ENCODE assay signal across 1 cellular context in genomic region chr13:97239306-97239705, GRCh38.
A peak's percentile ranks its signal among the peaks of the same experiment; 100 is the strongest.
TF ChIP-seq lines count a peak whose summit lies in the region.

No MANE protein-coding gene starts in this region.

TF ChIP-seq in HepG2, 621 proteins besides CTCF, POLR2A, EP300 and RAD21:
- TF ChIP-seq AGO2 (optimal IDR thresholded peaks at IDR 0.05; ENCODE audit: low read depth, low read length) (no peak), MED8 (CRISPR knock-in tag; IDR thresholded peaks at IDR 0.05; ENCODE audit: insufficient replicate concordance) (no peak), ZBTB39 (CRISPR knock-in tag; IDR thresholded peaks at IDR 0.05) (no peak), PAX8 (CRISPR knock-in tag; IDR thresholded peaks at IDR 0.05; ENCODE audit: borderline replicate concordance) (no peak), SNAPC2 (CRISPR knock-in tag; IDR thresholded peaks at IDR 0.05) (no peak), GATAD2A (CRISPR knock-in tag; IDR thresholded peaks at IDR 0.05) (0 out of 2 replicates have a peak, but pooled peaks have one; percentile 10), ZNF543 (CRISPR knock-in tag; IDR thresholded peaks at IDR 0.05) (no peak), ZNF3 (CRISPR knock-in tag; IDR thresholded peaks at IDR 0.05) (0 out of 2 replicates have a peak, but pooled peaks have one; percentile 34), FOSL1 (CRISPR knock-in tag; IDR thresholded peaks at IDR 0.05; ENCODE audit: borderline replicate concordance) (0 out of 2 replicates have a peak, but pooled peaks have one; percentile 22), ZFP91 (CRISPR knock-in tag; IDR thresholded peaks at IDR 0.05; ENCODE audit: borderline replicate concordance) (no peak), RCOR2 (CRISPR knock-in tag; IDR thresholded peaks at IDR 0.05) (no peak), FOSL2 (CRISPR knock-in tag; IDR thresholded peaks at IDR 0.05) (0 out of 2 replicates have a peak, but pooled peaks have one; percentile 9), ZNF720 (CRISPR knock-in tag; IDR thresholded peaks at IDR 0.05) (no peak), FOXK1 (CRISPR knock-in tag; IDR thresholded peaks at IDR 0.05; ENCODE audit: borderline replicate concordance, low read depth) (no peak), MXD3 (CRISPR knock-in tag; IDR thresholded peaks at IDR 0.05) (no peak), IKZF4 (CRISPR knock-in tag; IDR thresholded peaks at IDR 0.05; ENCODE audit: borderline replicate concordance, low read depth, not compliant biosample characterization) (no peak), ZNF563 (CRISPR knock-in tag; IDR thresholded peaks at IDR 0.05) (no peak), AFF4 (CRISPR knock-in tag; IDR thresholded peaks at IDR 0.05) (no peak), ZNF772 (CRISPR knock-in tag; IDR thresholded peaks at IDR 0.05) (no peak), NCOA2 (CRISPR knock-in tag; IDR thresholded peaks at IDR 0.05) (no peak), ZNF670 (CRISPR knock-in tag; IDR thresholded peaks at IDR 0.05; ENCODE audit: borderline replicate concordance) (no peak)
